ENCODE assay signal across 1 cellular context in the genomic region with DNA sequence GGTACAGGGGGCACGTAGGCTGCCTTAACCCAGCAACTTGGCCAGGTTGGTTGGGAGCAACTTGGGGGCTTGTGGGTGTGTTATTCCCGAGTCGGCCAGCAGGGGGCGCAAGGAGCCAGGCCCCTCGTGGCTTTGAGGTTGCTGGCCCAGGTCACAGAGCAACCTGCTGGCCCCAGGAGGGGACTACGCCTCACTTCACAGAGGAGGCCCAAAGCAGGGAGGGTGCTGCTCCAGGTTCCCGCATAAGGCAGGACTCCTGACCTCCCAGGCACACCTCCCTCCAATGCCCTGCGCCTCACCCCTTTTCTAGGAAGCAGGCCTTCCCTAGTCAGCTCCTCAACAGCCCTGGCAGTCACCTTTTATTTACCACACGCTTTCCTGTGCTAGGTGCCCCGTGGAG.
TF ChIP-seq lines count a peak whose summit lies in the region.

No MANE protein-coding gene starts in this region.

TF ChIP-seq in HepG2, 621 proteins besides CTCF, POLR2A, EP300 and RAD21 (continued from another document and continues in another):
- TF ChIP-seq, protein P1, sequence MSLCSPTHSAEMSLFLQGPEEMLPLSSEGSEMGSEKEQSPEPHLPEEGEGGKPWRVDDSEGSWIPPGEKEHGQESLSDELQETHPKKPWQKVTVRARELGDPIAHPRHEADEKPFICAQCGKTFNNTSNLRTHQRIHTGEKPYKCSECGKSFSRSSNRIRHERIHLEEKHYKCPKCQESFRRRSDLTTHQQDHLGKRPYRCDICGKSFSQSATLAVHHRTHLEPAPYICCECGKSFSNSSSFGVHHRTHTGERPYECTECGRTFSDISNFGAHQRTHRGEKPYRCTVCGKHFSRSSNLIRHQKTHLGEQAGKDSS (CRISPR knock-in tag; IDR thresholded peaks at IDR 0.05; ENCODE audit: borderline replicate concordance, low read depth): peak; percentile 58; the same call in 1 of the 2 replicates
- TF ChIP-seq, protein P2, sequence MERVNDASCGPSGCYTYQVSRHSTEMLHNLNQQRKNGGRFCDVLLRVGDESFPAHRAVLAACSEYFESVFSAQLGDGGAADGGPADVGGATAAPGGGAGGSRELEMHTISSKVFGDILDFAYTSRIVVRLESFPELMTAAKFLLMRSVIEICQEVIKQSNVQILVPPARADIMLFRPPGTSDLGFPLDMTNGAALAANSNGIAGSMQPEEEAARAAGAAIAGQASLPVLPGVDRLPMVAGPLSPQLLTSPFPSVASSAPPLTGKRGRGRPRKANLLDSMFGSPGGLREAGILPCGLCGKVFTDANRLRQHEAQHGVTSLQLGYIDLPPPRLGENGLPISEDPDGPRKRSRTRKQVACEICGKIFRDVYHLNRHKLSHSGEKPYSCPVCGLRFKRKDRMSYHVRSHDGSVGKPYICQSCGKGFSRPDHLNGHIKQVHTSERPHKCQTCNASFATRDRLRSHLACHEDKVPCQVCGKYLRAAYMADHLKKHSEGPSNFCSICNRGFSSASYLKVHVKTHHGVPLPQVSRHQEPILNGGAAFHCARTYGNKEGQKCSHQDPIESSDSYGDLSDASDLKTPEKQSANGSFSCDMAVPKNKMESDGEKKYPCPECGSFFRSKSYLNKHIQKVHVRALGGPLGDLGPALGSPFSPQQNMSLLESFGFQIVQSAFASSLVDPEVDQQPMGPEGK (CRISPR knock-in tag; IDR thresholded peaks at IDR 0.05): 0 out of 2 replicates have a peak, but pooled peaks have one; percentile 40
- no peak for TF ChIP-seq CC2D1A (CRISPR knock-in tag; IDR thresholded peaks at IDR 0.05)
- peak; percentile 46 for TF ChIP-seq GABPB1 (CRISPR knock-in tag; IDR thresholded peaks at IDR 0.05)
- TF ChIP-seq YY1 (IDR thresholded peaks at IDR 0.05; ENCODE audit: insufficient read depth, insufficient replicate concordance, low read depth, low read length): peak; percentile 66
- TF ChIP-seq ZNF501 (CRISPR knock-in tag; IDR thresholded peaks at IDR 0.05): no peak
- TF ChIP-seq SAP130 (CRISPR knock-in tag; IDR thresholded peaks at IDR 0.05; ENCODE audit: low read depth): peak; percentile 48; the same call in 1 of the 2 replicates
- peak; percentile 65; the same call in 1 of the 2 replicates for TF ChIP-seq ZSCAN31 (CRISPR knock-in tag; IDR thresholded peaks at IDR 0.05; ENCODE audit: low read depth)
- no peak for TF ChIP-seq ZFYVE20 (CRISPR knock-in tag; IDR thresholded peaks at IDR 0.05; ENCODE audit: borderline replicate concordance, low read depth)
- TF ChIP-seq, protein P3, sequence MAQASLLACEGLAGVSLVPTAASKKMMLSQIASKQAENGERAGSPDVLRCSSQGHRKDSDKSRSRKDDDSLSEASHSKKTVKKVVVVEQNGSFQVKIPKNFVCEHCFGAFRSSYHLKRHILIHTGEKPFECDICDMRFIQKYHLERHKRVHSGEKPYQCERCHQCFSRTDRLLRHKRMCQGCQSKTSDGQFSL (CRISPR knock-in tag; IDR thresholded peaks at IDR 0.05): no peak
- TF ChIP-seq BRCA1 (CRISPR knock-in tag; IDR thresholded peaks at IDR 0.05): no peak
- no peak for TF ChIP-seq ZNF746 (CRISPR knock-in tag; IDR thresholded peaks at IDR 0.05)
- 0 out of 2 replicates have a peak, but pooled peaks have one; percentile 28 for TF ChIP-seq ZNF547 (CRISPR knock-in tag; IDR thresholded peaks at IDR 0.05)
- peak; percentile 27; the same call in 1 of the 2 replicates for TF ChIP-seq SOX5 (CRISPR knock-in tag; IDR thresholded peaks at IDR 0.05; ENCODE audit: borderline replicate concordance)
- TF ChIP-seq RXRA (CRISPR knock-in tag; IDR thresholded peaks at IDR 0.05): 0 out of 2 replicates have a peak, but pooled peaks have one; percentile 34
- TF ChIP-seq GTF2F1 (IDR thresholded peaks at IDR 0.05; ENCODE audit: low read length): no peak
- TF ChIP-seq, protein P4, sequence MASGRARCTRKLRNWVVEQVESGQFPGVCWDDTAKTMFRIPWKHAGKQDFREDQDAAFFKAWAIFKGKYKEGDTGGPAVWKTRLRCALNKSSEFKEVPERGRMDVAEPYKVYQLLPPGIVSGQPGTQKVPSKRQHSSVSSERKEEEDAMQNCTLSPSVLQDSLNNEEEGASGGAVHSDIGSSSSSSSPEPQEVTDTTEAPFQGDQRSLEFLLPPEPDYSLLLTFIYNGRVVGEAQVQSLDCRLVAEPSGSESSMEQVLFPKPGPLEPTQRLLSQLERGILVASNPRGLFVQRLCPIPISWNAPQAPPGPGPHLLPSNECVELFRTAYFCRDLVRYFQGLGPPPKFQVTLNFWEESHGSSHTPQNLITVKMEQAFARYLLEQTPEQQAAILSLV (CRISPR knock-in tag; IDR thresholded peaks at IDR 0.05; ENCODE audit: borderline replicate concordance): no peak; the same call in 1 of the 2 replicates
- TF ChIP-seq, protein P5, sequence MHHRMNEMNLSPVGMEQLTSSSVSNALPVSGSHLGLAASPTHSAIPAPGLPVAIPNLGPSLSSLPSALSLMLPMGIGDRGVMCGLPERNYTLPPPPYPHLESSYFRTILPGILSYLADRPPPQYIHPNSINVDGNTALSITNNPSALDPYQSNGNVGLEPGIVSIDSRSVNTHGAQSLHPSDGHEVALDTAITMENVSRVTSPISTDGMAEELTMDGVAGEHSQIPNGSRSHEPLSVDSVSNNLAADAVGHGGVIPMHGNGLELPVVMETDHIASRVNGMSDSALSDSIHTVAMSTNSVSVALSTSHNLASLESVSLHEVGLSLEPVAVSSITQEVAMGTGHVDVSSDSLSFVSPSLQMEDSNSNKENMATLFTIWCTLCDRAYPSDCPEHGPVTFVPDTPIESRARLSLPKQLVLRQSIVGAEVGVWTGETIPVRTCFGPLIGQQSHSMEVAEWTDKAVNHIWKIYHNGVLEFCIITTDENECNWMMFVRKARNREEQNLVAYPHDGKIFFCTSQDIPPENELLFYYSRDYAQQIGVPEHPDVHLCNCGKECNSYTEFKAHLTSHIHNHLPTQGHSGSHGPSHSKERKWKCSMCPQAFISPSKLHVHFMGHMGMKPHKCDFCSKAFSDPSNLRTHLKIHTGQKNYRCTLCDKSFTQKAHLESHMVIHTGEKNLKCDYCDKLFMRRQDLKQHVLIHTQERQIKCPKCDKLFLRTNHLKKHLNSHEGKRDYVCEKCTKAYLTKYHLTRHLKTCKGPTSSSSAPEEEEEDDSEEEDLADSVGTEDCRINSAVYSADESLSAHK (CRISPR knock-in tag; IDR thresholded peaks at IDR 0.05; ENCODE audit: borderline replicate concordance): no peak
- TF ChIP-seq ZBTB42 (CRISPR knock-in tag; IDR thresholded peaks at IDR 0.05): no peak
- no peak for TF ChIP-seq ZNF572 (CRISPR knock-in tag; IDR thresholded peaks at IDR 0.05)
- no peak for TF ChIP-seq ZNF563 (CRISPR knock-in tag; IDR thresholded peaks at IDR 0.05)
- 0 out of 4 replicates have a peak, but pooled peaks of 1 of the 2 experiments have one; percentile 38 for TF ChIP-seq KLF16 (CRISPR knock-in tag; IDR thresholded peaks at IDR 0.05)
- TF ChIP-seq REL (CRISPR knock-in tag; conservative IDR thresholded peaks at IDR 0.05): no peak
- no peak for TF ChIP-seq ZNF672 (CRISPR knock-in tag; IDR thresholded peaks at IDR 0.05)
- TF ChIP-seq SNAPC2 (CRISPR knock-in tag; IDR thresholded peaks at IDR 0.05): no peak
- no peak for TF ChIP-seq ZNF24 (IDR thresholded peaks at IDR 0.05)
- TF ChIP-seq, protein P6, sequence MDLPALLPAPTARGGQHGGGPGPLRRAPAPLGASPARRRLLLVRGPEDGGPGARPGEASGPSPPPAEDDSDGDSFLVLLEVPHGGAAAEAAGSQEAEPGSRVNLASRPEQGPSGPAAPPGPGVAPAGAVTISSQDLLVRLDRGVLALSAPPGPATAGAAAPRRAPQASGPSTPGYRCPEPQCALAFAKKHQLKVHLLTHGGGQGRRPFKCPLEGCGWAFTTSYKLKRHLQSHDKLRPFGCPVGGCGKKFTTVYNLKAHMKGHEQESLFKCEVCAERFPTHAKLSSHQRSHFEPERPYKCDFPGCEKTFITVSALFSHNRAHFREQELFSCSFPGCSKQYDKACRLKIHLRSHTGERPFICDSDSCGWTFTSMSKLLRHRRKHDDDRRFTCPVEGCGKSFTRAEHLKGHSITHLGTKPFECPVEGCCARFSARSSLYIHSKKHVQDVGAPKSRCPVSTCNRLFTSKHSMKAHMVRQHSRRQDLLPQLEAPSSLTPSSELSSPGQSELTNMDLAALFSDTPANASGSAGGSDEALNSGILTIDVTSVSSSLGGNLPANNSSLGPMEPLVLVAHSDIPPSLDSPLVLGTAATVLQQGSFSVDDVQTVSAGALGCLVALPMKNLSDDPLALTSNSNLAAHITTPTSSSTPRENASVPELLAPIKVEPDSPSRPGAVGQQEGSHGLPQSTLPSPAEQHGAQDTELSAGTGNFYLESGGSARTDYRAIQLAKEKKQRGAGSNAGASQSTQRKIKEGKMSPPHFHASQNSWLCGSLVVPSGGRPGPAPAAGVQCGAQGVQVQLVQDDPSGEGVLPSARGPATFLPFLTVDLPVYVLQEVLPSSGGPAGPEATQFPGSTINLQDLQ (CRISPR knock-in tag; IDR thresholded peaks at IDR 0.05): no peak
- 0 out of 2 replicates have a peak, but pooled peaks have one; percentile 40 for TF ChIP-seq KDM2A (CRISPR knock-in tag; IDR thresholded peaks at IDR 0.05; ENCODE audit: borderline replicate concordance, low read depth)
- TF ChIP-seq, protein P7, sequence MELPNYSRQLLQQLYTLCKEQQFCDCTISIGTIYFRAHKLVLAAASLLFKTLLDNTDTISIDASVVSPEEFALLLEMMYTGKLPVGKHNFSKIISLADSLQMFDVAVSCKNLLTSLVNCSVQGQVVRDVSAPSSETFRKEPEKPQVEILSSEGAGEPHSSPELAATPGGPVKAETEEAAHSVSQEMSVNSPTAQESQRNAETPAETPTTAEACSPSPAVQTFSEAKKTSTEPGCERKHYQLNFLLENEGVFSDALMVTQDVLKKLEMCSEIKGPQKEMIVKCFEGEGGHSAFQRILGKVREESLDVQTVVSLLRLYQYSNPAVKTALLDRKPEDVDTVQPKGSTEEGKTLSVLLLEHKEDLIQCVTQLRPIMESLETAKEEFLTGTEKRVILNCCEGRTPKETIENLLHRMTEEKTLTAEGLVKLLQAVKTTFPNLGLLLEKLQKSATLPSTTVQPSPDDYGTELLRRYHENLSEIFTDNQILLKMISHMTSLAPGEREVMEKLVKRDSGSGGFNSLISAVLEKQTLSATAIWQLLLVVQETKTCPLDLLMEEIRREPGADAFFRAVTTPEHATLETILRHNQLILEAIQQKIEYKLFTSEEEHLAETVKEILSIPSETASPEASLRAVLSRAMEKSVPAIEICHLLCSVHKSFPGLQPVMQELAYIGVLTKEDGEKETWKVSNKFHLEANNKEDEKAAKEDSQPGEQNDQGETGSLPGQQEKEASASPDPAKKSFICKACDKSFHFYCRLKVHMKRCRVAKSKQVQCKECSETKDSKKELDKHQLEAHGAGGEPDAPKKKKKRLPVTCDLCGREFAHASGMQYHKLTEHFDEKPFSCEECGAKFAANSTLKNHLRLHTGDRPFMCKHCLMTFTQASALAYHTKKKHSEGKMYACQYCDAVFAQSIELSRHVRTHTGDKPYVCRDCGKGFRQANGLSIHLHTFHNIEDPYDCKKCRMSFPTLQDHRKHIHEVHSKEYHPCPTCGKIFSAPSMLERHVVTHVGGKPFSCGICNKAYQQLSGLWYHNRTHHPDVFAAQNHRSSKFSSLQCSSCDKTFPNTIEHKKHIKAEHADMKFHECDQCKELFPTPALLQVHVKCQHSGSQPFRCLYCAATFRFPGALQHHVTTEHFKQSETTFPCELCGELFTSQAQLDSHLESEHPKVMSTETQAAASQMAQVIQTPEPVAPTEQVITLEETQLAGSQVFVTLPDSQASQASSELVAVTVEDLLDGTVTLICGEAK (IDR thresholded peaks at IDR 0.05): no peak
- TF ChIP-seq, protein P7 (CRISPR knock-in tag; IDR thresholded peaks at IDR 0.05): 0 out of 2 replicates have a peak, but pooled peaks have one; percentile 36
- TF ChIP-seq, protein P8, sequence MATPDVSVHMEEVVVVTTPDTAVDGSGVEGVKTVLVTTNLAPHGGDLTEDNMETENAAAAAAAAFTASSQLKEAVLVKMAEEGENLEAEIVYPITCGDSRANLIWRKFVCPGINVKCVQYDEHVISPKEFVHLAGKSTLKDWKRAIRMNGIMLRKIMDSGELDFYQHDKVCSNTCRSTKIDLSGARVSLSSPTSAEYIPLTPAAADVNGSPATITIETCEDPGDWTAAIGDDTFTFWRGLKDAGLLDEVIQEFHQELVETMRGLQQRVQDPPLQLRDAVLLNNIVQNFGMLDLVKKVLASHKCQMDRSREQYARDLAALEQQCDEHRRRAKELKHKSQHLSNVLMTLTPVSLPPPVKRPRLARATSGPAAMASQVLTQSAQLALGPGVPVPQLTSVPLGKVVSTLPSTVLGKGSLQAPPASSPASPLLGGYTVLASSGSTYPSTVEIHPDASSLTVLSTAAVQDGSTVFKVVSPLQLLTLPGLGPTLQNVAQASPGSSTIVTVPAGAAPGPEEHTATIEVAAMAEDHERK (CRISPR knock-in tag; IDR thresholded peaks at IDR 0.05; ENCODE audit: low read depth): no peak
